ENCODE assay signal across 22 cellular contexts in genomic region chr12:115609356-115609755, GRCh38.
"Had no signal": no experiment of that assay in that cellular context is flagged by ENCODE, and none has a peak within 500 bp of the region (broad histone marks: within the 10 kb centered on the region; RNA-seq: fewer than 3 reads in every experiment).

No MANE protein-coding gene starts in this region.

- H3K4me3 Mint-ChIP-seq: activated CD4-positive, alpha-beta T cell treated with anti-CD3 and anti-CD28 coated beads, Interleukin-2, amount 10 ng/mL, durations not matched to agents 7 days and 5 days; activated CD8-positive, alpha-beta T cell treated with anti-CD3 and anti-CD28 coated beads, Interleukin-2, amount 10 ng/mL, durations not matched to agents 7 days and 5 days; activated naive CD8-positive, alpha-beta T cell treated with anti-CD3 and anti-CD28 coated beads for 36 hours; activated T-cell treated with anti-CD3 and anti-CD28 coated beads, Interleukin-2, amount 50 U/mL, for 24 hours; activated T-helper 17 cell treated with anti-CD3 and anti-CD28 coated beads, Interleukin-2, amount 50 U/mL, for 72 hours; brain; dendritic cell treated with granulocyte-macrophage colony-stimulating factor and Interleukin-4, amounts not matched to agents 40 ng/mL and 50 ng/mL, for 4 days; nephron; stimulated activated naive CD8-positive, alpha-beta T cell treated with anti-CD3 and anti-CD28 coated beads, Interleukin-15, Interleukin-2, amounts not matched to agents 100 ng/mL and 50 ng/mL, for 24 hours had no signal

- H3K4me1 Mint-ChIP-seq: activated CD4-positive, alpha-beta T cell treated with anti-CD3 and anti-CD28 coated beads, Interleukin-2, amount 10 ng/mL, durations not matched to agents 7 days and 5 days; activated naive CD8-positive, alpha-beta T cell treated with anti-CD3 and anti-CD28 coated beads for 36 hours; activated T-helper 17 cell treated with anti-CD3 and anti-CD28 coated beads, Interleukin-2, amount 50 U/mL, for 72 hours; brain; nephron had no signal

- H3K27ac Mint-ChIP-seq: activated CD4-positive, alpha-beta T cell treated with anti-CD3 and anti-CD28 coated beads, Interleukin-2, amount 10 ng/mL, durations not matched to agents 7 days and 5 days; activated CD8-positive, alpha-beta T cell treated with anti-CD3 and anti-CD28 coated beads, Interleukin-2, amount 10 ng/mL, durations not matched to agents 7 days and 5 days; activated naive CD8-positive, alpha-beta T cell treated with anti-CD3 and anti-CD28 coated beads for 36 hours; activated T-cell treated with anti-CD3 and anti-CD28 coated beads, Interleukin-2, amount 50 U/mL, for 24 hours; activated T-helper 17 cell treated with anti-CD3 and anti-CD28 coated beads, Interleukin-2, amount 50 U/mL, for 72 hours; brain; dendritic cell treated with granulocyte-macrophage colony-stimulating factor and Interleukin-4, amounts not matched to agents 40 ng/mL and 50 ng/mL, for 4 days; nephron; stimulated activated naive CD8-positive, alpha-beta T cell treated with anti-CD3 and anti-CD28 coated beads, Interleukin-15, Interleukin-2, amounts not matched to agents 100 ng/mL and 50 ng/mL, for 24 hours had no signal

- H3K9me3 Mint-ChIP-seq: activated CD4-positive, alpha-beta T cell treated with anti-CD3 and anti-CD28 coated beads, Interleukin-2, amount 10 ng/mL, durations not matched to agents 7 days and 5 days; activated naive CD8-positive, alpha-beta T cell treated with anti-CD3 and anti-CD28 coated beads for 36 hours; activated T-cell treated with anti-CD3 and anti-CD28 coated beads, Interleukin-2, amount 50 U/mL, for 24 hours; dendritic cell treated with granulocyte-macrophage colony-stimulating factor and Interleukin-4, amounts not matched to agents 40 ng/mL and 50 ng/mL, for 4 days; nephron had no signal

- DNase-seq: activated CD4-positive, alpha-beta T cell treated with anti-CD3 and anti-CD28 coated beads, Interleukin-2, amount 10 ng/mL, durations not matched to agents 7 days and 5 days; activated CD4-positive, CD25-positive, alpha-beta regulatory T cell treated with anti-CD3 and anti-CD28 coated beads, Interleukin-2, amount 50 U/mL, for 72 hours; activated CD8-positive, alpha-beta T cell treated with anti-CD3 and anti-CD28 coated beads, Interleukin-2, amount 10 ng/mL, durations not matched to agents 7 days and 5 days; activated naive CD8-positive, alpha-beta T cell treated with anti-CD3 and anti-CD28 coated beads for 36 hours; activated T-cell treated with anti-CD3 and anti-CD28 coated beads, Interleukin-2, amount 50 U/mL, for 24 hours; amniotic stem cell; effector CD4-positive, alpha-beta T cell; erythroblast; head of caudate nucleus; hypothalamus; left ventricle myocardium superior; ovary; stimulated activated CD4-positive, alpha-beta T cell treated with anti-CD3 and anti-CD28 coated beads, Interleukin-1b, Interleukin-23, amount 100 ng/mL, for 48 hours; T1000; tibial artery had no signal

- ATAC-seq: activated CD8-positive, alpha-beta T cell treated with anti-CD3 and anti-CD28 coated beads, Interleukin-2, amount 10 ng/mL, durations not matched to agents 7 days and 5 days; activated T-helper 17 cell treated with anti-CD3 and anti-CD28 coated beads, Interleukin-2, amount 50 U/mL, for 72 hours; gastroesophageal sphincter; left ventricle myocardium superior had no signal

- H3K36me3 Mint-ChIP-seq: activated naive CD8-positive, alpha-beta T cell treated with anti-CD3 and anti-CD28 coated beads for 36 hours; brain had no signal

- H3K4me3 ChIP-seq: gastroesophageal sphincter, ovary, prostate gland, tibial artery had no signal
